Comparison of ENCODE assay signal across 8 cellular contexts in the genomic region with DNA sequence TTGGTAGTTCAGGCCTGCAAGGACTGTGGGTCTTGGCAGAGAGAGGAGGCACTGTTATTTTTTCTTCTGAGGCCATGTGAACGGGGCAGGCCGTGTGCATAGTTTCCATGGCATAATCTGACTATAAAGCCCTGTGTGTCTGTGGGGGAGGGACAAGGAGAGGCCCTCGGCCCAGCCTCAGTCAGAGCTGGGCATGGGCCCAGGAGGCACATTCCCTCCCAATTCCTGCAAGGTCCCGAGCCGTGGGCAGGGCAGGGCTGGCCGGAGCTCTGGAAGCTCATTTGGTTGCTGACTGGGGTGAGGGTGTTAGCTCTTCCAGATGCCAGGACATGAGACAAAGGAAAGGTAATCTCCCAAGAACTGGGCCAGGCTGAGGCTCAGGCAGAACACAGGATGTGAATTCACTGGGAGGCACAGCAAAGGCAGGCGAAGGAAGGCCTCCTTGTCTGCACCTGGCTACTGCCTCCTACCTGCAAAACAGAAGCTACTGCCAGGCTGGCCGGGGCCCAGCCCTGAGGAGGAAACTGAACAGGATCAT. TPM values are rescaled to one million over a fixed set of nuclear protein-coding genes. Genes with fewer than 3 reads are reported as not detected.
DNase-seq lines count a peak whose midpoint lies in the region; ATAC-seq, FAIRE-seq and TF ChIP-seq lines count a peak whose summit lies in the region.

No MANE protein-coding gene starts in this region.

- intact Hi-C loops in HepG2 (cut with micrococcal nuclease; ENCODE audit: unreplicated experiment), result no loop called here

- H3K9ac ChIP-seq in duodenal mucosa (ENCODE audit: low read depth in 1 of 2, low read length in 2 of 2) (peak overlapping the region in 1 of 2 donors; percentile 41), HepG2 (ENCODE audit: insufficient read depth, low read depth, low read length) (no peak overlapping the region)

- no peaks in the 10 kb centered on the region for H4K20me1 ChIP-seq in HepG2 (ENCODE audit: insufficient read depth, low read length)

- H3K27me3 ChIP-seq in duodenal mucosa (ENCODE audit: control insufficient read depth in 1 of 2, insufficient read depth in 2 of 2, low read length in 2 of 2) (peaks cover 0 to 3% of the 10 kb centered on the region in 2 donors), HepG2 (ENCODE audit: control insufficient read depth in 1 of 2, insufficient read depth in 2 of 2, low read length in 2 of 2) (peaks cover 5 to 28% of the 10 kb centered on the region in 2 experiments; a peak in 4 of 5 replicates)

- no peak for DNase-seq in LNCaP clone FGC (ENCODE audit: low read depth)
- no peak for DNase-seq in HepG2 (ENCODE audit: low spot score)
- DNase-seq in superior temporal gyrus (ENCODE audit: extremely low spot score), result peak; percentile 90
- no peak for DNase-seq in activated CD4-positive, alpha-beta memory T cell treated with anti-CD3 and anti-CD28 coated beads, Interleukin-2, amount 10 ng/mL, durations not matched to agents 7 days and 5 days
- no peak for DNase-seq in cerebellar nuclear complex (lab: John Stamatoyannopoulos, UW)
- DNase-seq in NCI-H1930 (lab: John Stamatoyannopoulos, UW), result no peak

- no peak overlapping the region for H3K4me3 Mint-ChIP-seq in activated CD4-positive, alpha-beta memory T cell treated with anti-CD3 and anti-CD28 coated beads, Interleukin-2, amount 10 ng/mL, durations not matched to agents 7 days and 5 days

- peak overlapping the region; percentile 68 for H3K27ac ChIP-seq in duodenal mucosa (ENCODE audit: low read depth, low read length)
- H3K27ac ChIP-seq in HepG2 (ENCODE audit: extremely low read length, insufficient read depth, low read length), result no peak overlapping the region

- no peak for TF ChIP-seq POLR2A in HepG2 (IDR thresholded peaks at IDR 0.05; ENCODE audit: insufficient read depth in 1 of 2, low read depth in 2 of 2, low read length in 2 of 2)

- no peaks in the 10 kb centered on the region for H3K79me2 ChIP-seq in HepG2 (ENCODE audit: insufficient read depth, low read length)

- H3K4me1 Mint-ChIP-seq in activated CD4-positive, alpha-beta memory T cell treated with anti-CD3 and anti-CD28 coated beads, Interleukin-2, amount 10 ng/mL, durations not matched to agents 7 days and 5 days, result peaks cover 38% of the 10 kb centered on the region

- no peak for FAIRE-seq in HepG2 (lab: Jason Lieb, UNC)

- CTCF ChIA-PET in HepG2 (lab: Yijun Ruan, JAX; ENCODE audit: low intra/inter-chr PET ratio, low total read pairs), result no interaction called here
- CTCF ChIA-PET in activated CD4-positive, alpha-beta memory T cell treated with anti-CD3 and anti-CD28 coated beads, Interleukin-2, amount 10 ng/mL, durations not matched to agents 7 days and 5 days (lab: Charles Lee), result interaction anchor here (1.2 kb wide), 1 partner anchor 82 kb away, joined by 3 read pairs; no protein-coding TSS in a partner anchor

- no peak overlapping the region for H2AFZ ChIP-seq in HepG2 (ENCODE audit: low read length)

- H3K9me3 Mint-ChIP-seq in activated CD4-positive, alpha-beta memory T cell treated with anti-CD3 and anti-CD28 coated beads, Interleukin-2, amount 10 ng/mL, durations not matched to agents 7 days and 5 days, result no peaks in the 10 kb centered on the region

- POLR2A ChIA-PET in HepG2 (lab: Yijun Ruan, JAX), result no interaction called here
- POLR2A ChIA-PET in activated CD4-positive, alpha-beta memory T cell treated with anti-CD3 and anti-CD28 coated beads, Interleukin-2, amount 10 ng/mL, durations not matched to agents 7 days and 5 days (lab: Charles Lee), result interaction anchor here (0.9 to 1.4 kb wide), 3 partner anchors 9 to 77 kb away, joined by 3 to 4 read pairs (median 4); no protein-coding TSS in a partner anchor

- no peaks in the 10 kb centered on the region for H3K9me3 ChIP-seq in duodenal mucosa (ENCODE audit: control insufficient read depth in 1 of 2, low read length in 2 of 2)
- H3K9me3 ChIP-seq in HepG2 (ENCODE audit: low read length), result no peaks in the 10 kb centered on the region

- no peak for TF ChIP-seq RAD21 in HepG2 (CRISPR knock-in tag; IDR thresholded peaks at IDR 0.05)

- H3K36me3 ChIP-seq in duodenal mucosa (ENCODE audit: control insufficient read depth in 1 of 2, insufficient read depth in 2 of 2, low read length in 2 of 2), result no peaks in the 10 kb centered on the region
- no peaks in the 10 kb centered on the region for H3K36me3 ChIP-seq in HepG2 (replicated peaks in 1 of 2; ENCODE audit: control insufficient read depth in 1 of 2, insufficient read depth in 2 of 2, low read length in 2 of 2)

- BruUV-seq in HepG2 (replicated peaks; lab: Mats Ljungman, UMichigan), result no TSS peak

- H3K4me3 ChIP-seq in LNCaP clone FGC (ENCODE audit: low read depth, low read length), result no peak overlapping the region
- H3K4me3 ChIP-seq in duodenal mucosa (ENCODE audit: low read depth in 1 of 2, low read length in 2 of 2), result no peak overlapping the region
- no peak overlapping the region for H3K4me3 ChIP-seq in HepG2 (replicated peaks in 1 of 3; ENCODE audit: insufficient read depth in 1 of 3, low read depth in 2 of 3, low read length in 3 of 3)

- peak overlapping the region; percentile 18; the same call in 1 of the 2 replicates for H3K4me2 ChIP-seq in HepG2 (ENCODE audit: low read depth, low read length)

- H3K4me1 ChIP-seq in duodenal mucosa (ENCODE audit: control insufficient read depth in 1 of 2, insufficient read depth in 2 of 2, low read length in 2 of 2), result peaks cover 4 to 14% of the 10 kb centered on the region in 2 donors
- peaks cover 40% of the 10 kb centered on the region for H3K4me1 ChIP-seq in HepG2 (ENCODE audit: insufficient read depth, low read length)

- 15% methylated on average over 5 of the region's 8 CpGs for WGBS in HepG2 (ENCODE audit: low lambda C conversion rate)

- peaks cover 3% of the 10 kb centered on the region for H3K36me3 Mint-ChIP-seq in activated CD4-positive, alpha-beta memory T cell treated with anti-CD3 and anti-CD28 coated beads, Interleukin-2, amount 10 ng/mL, durations not matched to agents 7 days and 5 days (ENCODE audit: low read depth)

- no peaks in the 10 kb centered on the region for H3K27me3 Mint-ChIP-seq in activated CD4-positive, alpha-beta memory T cell treated with anti-CD3 and anti-CD28 coated beads, Interleukin-2, amount 10 ng/mL, durations not matched to agents 7 days and 5 days

- ATAC-seq in HepG2 (peak; percentile 19), HG02885 (IDR thresholded peaks at IDR 0.05; ENCODE audit: poor library complexity, unreplicated experiment) (no peak)

- TF ChIP-seq EP300 in HepG2 (IDR thresholded peaks at IDR 0.05; ENCODE audit: low read depth in 2 of 2, low read length in 2 of 2), result no peak
- TF ChIP-seq EP300 in HepG2 (CRISPR knock-in tag; IDR thresholded peaks at IDR 0.05; ENCODE audit: borderline replicate concordance), result no peak

- H3K27ac Mint-ChIP-seq in activated CD4-positive, alpha-beta memory T cell treated with anti-CD3 and anti-CD28 coated beads, Interleukin-2, amount 10 ng/mL, durations not matched to agents 7 days and 5 days, result no peak overlapping the region

- TF ChIP-seq CTCF in LNCaP clone FGC (IDR thresholded peaks at IDR 0.05; ENCODE audit: control insufficient read depth, extremely low read depth, insufficient read depth) (peak; percentile 25; the same call in 1 of the 2 replicates), HepG2 (CRISPR knock-in tag; IDR thresholded peaks at IDR 0.05) (no peak)

- in situ Hi-C loops in HepG2 (cut with HindIII; ENCODE audit: extremely low pct_ligation_motif_present, low pct_unique_long_range_greater_than_20kb), result no loop called here

RNA-seq across cellular contexts. Expression of gene PLEKHG3, which starts 22.0 kb away (rescaled TPM):
- 9.5 and 9.8 TPM in 2 replicates for total RNA-seq in HepG2 (2016; rRNA removed; fragmentation: Illumina TruSeq; extraction: Trizol)
- total RNA-seq in HepG2 (2016; cell fraction: cytosol; rRNA removed; fragmentation: Illumina TruSeq; extraction: Trizol; ENCODE audit: low read depth), result 0.61 and 0.88 TPM in 2 replicates
- 7.2 and 11.8 TPM in 2 replicates for total RNA-seq in HepG2 (2016; cell fraction: insoluble cytoplasmic fraction; rRNA removed; fragmentation: Illumina TruSeq; extraction: Trizol)
- total RNA-seq in HepG2 (2016; cell fraction: membrane; rRNA removed; fragmentation: Illumina TruSeq; extraction: Trizol), result 5.6 and 6.4 TPM in 2 replicates
- 9.3 and 10.4 TPM in 2 replicates for total RNA-seq in HepG2 (2016; cell fraction: nucleus; rRNA removed; fragmentation: Illumina TruSeq; extraction: Trizol)
- polyA plus RNA-seq in HepG2 (2011; rRNA removed), result 7.1 and 7.2 TPM in 2 replicates
- 2.7 and 5.6 TPM in 2 replicates for polyA plus RNA-seq in HepG2 (2011; cell fraction: cytosol; rRNA removed)
- 13.8 and 16.9 TPM in 2 replicates for polyA plus RNA-seq in HepG2 (2011; cell fraction: nucleus; rRNA removed)
- polyA plus RNA-seq in HepG2 (2012), result 5.4 and 8.7 TPM in 2 replicates
- polyA plus RNA-seq in HepG2 (2016; cell fraction: cytosol; fragmentation: Illumina TruSeq; extraction: Trizol; ENCODE audit: low read depth), result 0.60 and 0.61 TPM in 2 replicates
- 6.0 and 8.8 TPM in 2 replicates for polyA plus RNA-seq in HepG2 (2016; cell fraction: insoluble cytoplasmic fraction; fragmentation: Illumina TruSeq; extraction: Trizol; ENCODE audit: low read depth)
- 2.1 and 2.2 TPM in 2 replicates for polyA plus RNA-seq in HepG2 (2016; cell fraction: membrane; fragmentation: Illumina TruSeq; extraction: Trizol; ENCODE audit: low read depth)
- polyA plus RNA-seq in HepG2 (2016; cell fraction: nucleus; fragmentation: Illumina TruSeq; extraction: Trizol; ENCODE audit: insufficient read depth, low read depth), result 28.5 and 30.1 TPM in 2 replicates
- polyA minus RNA-seq in HepG2 (2011; rRNA and poly(A)+ RNA removed; ENCODE audit: low replicate concordance), result 9.5 and 51.9 TPM in 2 replicates
- 4.6 and 5.4 TPM in 2 replicates for polyA minus RNA-seq in HepG2 (2011; cell fraction: cytosol; rRNA and poly(A)+ RNA removed)
- 5.1 and 12.0 TPM in 2 replicates for polyA minus RNA-seq in HepG2 (2011; cell fraction: nucleus; rRNA and poly(A)+ RNA removed)
- total RNA-seq in activated CD4-positive, alpha-beta memory T cell treated with anti-CD3 and anti-CD28 coated beads, Interleukin-2, amount 10 ng/mL, durations not matched to agents 7 days and 5 days, result 100 to 1,000 TPM; 126 to 133 TPM

Comparison
In these comparisons a context has a peak if more than half of its experiments do, and no peak if none do; other contexts are left out.
1. RNA of gene PLEKHG3, which starts 22.0 kb away (total RNA-seq): 126 to 133 TPM in activated CD4-positive, alpha-beta memory T cell treated with anti-CD3 and anti-CD28 coated beads, Interleukin-2, amount 10 ng/mL, durations not matched to agents 7 days and 5 days; 0.61 to 11.8 TPM in HepG2; every median in the first group is over 4 times any median in the second.